1 cellular context compared by ENCODE assay signal in the genomic region with DNA sequence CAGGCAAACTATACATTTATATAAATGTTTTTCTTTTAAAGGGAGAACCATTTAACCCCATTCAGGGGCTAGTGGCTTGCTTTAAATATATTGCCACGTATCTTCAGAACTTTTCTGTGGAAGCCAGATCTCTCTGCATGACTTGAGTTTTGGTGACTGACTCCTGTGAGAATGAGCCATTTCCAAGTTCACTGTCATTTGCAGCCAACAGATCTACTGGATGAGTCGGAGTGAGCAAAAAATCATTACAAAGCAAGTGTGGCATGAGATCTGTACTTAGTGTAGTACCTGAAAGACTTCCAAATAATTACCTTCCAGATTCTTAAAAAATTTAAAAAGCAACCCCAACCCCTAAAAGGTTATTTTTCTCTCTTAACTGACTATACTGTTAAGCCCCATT.
TF ChIP-seq lines count a peak whose summit lies in the region.

No MANE protein-coding gene starts in this region.

TF ChIP-seq in WTC11, 78 proteins besides CTCF, POLR2A, EP300 and RAD21 (continued from another document):
- TF ChIP-seq ZSCAN18 (CRISPR knock-in tag; IDR thresholded peaks at IDR 0.05): no peak
- no peak for TF ChIP-seq ZBTB21 (CRISPR knock-in tag; IDR thresholded peaks at IDR 0.05; ENCODE audit: borderline replicate concordance)
- TF ChIP-seq OVOL2 (CRISPR knock-in tag; IDR thresholded peaks at IDR 0.05; ENCODE audit: borderline replicate concordance): no peak
- no peak for TF ChIP-seq TCF7 (CRISPR knock-in tag; IDR thresholded peaks at IDR 0.05; ENCODE audit: low read depth)
- no peak for TF ChIP-seq FOXK1 (CRISPR knock-in tag; IDR thresholded peaks at IDR 0.05)
- TF ChIP-seq, protein P1, sequence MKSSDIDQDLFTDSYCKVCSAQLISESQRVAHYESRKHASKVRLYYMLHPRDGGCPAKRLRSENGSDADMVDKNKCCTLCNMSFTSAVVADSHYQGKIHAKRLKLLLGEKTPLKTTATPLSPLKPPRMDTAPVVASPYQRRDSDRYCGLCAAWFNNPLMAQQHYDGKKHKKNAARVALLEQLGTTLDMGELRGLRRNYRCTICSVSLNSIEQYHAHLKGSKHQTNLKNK (CRISPR knock-in tag; IDR thresholded peaks at IDR 0.05): no peak
- no peak for TF ChIP-seq IRF2 (CRISPR knock-in tag; IDR thresholded peaks at IDR 0.05; ENCODE audit: borderline replicate concordance, low read depth)
- no peak for TF ChIP-seq ZNF512 (CRISPR knock-in tag; IDR thresholded peaks at IDR 0.05; ENCODE audit: borderline replicate concordance)
- TF ChIP-seq SOX15 (CRISPR knock-in tag; IDR thresholded peaks at IDR 0.05): no peak
- no peak for TF ChIP-seq JAZF1 (CRISPR knock-in tag; IDR thresholded peaks at IDR 0.05)
